ENCODE assay signal across 1 cellular context in the genomic region with DNA sequence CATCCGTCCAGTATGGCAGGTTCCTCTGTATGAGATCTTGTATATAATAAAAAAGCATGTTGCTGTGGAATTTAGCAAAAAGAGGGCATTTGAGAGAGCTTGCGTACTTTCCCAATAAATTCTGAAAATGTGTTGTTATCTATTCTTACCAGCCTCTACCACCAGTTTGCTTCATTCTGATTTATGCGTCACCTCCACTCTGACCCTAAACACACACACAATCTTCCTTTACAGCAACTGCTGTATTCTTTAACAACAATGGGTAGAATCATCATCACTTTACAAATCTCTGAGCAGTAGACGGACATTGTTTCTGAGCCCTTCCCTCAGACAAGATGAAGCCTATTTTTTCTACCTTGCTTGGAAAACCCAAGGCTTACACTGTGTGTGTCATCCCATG.
TF ChIP-seq lines count a peak whose summit lies in the region.

No MANE protein-coding gene starts in this region.

TF ChIP-seq in GM23338, 12 proteins besides CTCF, POLR2A, EP300 and RAD21 (continued from another document):
- TF ChIP-seq, protein P1, sequence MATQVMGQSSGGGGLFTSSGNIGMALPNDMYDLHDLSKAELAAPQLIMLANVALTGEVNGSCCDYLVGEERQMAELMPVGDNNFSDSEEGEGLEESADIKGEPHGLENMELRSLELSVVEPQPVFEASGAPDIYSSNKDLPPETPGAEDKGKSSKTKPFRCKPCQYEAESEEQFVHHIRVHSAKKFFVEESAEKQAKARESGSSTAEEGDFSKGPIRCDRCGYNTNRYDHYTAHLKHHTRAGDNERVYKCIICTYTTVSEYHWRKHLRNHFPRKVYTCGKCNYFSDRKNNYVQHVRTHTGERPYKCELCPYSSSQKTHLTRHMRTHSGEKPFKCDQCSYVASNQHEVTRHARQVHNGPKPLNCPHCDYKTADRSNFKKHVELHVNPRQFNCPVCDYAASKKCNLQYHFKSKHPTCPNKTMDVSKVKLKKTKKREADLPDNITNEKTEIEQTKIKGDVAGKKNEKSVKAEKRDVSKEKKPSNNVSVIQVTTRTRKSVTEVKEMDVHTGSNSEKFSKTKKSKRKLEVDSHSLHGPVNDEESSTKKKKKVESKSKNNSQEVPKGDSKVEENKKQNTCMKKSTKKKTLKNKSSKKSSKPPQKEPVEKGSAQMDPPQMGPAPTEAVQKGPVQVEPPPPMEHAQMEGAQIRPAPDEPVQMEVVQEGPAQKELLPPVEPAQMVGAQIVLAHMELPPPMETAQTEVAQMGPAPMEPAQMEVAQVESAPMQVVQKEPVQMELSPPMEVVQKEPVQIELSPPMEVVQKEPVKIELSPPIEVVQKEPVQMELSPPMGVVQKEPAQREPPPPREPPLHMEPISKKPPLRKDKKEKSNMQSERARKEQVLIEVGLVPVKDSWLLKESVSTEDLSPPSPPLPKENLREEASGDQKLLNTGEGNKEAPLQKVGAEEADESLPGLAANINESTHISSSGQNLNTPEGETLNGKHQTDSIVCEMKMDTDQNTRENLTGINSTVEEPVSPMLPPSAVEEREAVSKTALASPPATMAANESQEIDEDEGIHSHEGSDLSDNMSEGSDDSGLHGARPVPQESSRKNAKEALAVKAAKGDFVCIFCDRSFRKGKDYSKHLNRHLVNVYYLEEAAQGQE (IDR thresholded peaks at IDR 0.05; ENCODE audit: unreplicated experiment) = no peak
- no peak for TF ChIP-seq NANOG (IDR thresholded peaks at IDR 0.05; ENCODE audit: borderline replicate concordance)
- TF ChIP-seq STAT1 (IDR thresholded peaks at IDR 0.05; ENCODE audit: unreplicated experiment) = no peak
- TF ChIP-seq, protein P2, sequence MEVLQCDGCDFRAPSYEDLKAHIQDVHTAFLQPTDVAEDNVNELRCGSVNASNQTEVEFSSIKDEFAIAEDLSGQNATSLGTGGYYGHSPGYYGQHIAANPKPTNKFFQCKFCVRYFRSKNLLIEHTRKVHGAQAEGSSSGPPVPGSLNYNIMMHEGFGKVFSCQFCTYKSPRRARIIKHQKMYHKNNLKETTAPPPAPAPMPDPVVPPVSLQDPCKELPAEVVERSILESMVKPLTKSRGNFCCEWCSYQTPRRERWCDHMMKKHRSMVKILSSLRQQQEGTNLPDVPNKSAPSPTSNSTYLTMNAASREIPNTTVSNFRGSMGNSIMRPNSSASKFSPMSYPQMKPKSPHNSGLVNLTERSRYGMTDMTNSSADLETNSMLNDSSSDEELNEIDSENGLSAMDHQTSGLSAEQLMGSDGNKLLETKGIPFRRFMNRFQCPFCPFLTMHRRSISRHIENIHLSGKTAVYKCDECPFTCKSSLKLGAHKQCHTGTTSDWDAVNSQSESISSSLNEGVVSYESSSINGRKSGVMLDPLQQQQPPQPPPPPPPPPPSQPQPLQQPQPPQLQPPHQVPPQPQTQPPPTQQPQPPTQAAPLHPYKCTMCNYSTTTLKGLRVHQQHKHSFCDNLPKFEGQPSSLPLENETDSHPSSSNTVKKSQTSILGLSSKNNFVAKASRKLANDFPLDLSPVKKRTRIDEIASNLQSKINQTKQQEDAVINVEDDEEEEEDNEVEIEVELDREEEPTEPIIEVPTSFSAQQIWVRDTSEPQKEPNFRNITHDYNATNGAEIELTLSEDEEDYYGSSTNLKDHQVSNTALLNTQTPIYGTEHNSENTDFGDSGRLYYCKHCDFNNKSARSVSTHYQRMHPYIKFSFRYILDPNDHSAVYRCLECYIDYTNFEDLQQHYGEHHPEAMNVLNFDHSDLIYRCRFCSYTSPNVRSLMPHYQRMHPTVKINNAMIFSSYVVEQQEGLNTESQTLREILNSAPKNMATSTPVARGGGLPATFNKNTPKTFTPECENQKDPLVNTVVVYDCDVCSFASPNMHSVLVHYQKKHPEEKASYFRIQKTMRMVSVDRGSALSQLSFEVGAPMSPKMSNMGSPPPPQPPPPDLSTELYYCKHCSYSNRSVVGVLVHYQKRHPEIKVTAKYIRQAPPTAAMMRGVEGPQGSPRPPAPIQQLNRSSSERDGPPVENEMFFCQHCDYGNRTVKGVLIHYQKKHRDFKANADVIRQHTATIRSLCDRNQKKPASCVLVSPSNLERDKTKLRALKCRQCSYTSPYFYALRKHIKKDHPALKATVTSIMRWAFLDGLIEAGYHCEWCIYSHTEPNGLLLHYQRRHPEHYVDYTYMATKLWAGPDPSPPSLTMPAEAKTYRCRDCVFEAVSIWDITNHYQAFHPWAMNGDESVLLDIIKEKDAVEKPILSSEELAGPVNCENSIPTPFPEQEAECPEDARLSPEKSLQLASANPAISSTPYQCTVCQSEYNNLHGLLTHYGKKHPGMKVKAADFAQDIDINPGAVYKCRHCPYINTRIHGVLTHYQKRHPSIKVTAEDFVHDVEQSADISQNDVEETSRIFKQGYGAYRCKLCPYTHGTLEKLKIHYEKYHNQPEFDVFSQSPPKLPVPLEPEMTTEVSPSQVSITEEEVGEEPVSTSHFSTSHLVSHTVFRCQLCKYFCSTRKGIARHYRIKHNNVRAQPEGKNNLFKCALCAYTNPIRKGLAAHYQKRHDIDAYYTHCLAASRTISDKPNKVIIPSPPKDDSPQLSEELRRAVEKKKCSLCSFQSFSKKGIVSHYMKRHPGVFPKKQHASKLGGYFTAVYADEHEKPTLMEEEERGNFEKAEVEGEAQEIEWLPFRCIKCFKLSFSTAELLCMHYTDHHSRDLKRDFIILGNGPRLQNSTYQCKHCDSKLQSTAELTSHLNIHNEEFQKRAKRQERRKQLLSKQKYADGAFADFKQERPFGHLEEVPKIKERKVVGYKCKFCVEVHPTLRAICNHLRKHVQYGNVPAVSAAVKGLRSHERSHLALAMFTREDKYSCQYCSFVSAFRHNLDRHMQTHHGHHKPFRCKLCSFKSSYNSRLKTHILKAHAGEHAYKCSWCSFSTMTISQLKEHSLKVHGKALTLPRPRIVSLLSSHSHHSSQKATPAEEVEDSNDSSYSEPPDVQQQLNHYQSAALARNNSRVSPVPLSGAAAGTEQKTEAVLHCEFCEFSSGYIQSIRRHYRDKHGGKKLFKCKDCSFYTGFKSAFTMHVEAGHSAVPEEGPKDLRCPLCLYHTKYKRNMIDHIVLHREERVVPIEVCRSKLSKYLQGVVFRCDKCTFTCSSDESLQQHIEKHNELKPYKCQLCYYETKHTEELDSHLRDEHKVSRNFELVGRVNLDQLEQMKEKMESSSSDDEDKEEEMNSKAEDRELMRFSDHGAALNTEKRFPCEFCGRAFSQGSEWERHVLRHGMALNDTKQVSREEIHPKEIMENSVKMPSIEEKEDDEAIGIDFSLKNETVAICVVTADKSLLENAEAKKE (CRISPR knock-in tag; IDR thresholded peaks at IDR 0.05) = no peak
- no peak for TF ChIP-seq ZNF114 (CRISPR knock-in tag; IDR thresholded peaks at IDR 0.05)
- no peak for TF ChIP-seq CREB1 (CRISPR knock-in tag; IDR thresholded peaks at IDR 0.05; ENCODE audit: low read depth)
- no peak for TF ChIP-seq JUNB (IDR thresholded peaks at IDR 0.05; ENCODE audit: unreplicated experiment)
- no peak for TF ChIP-seq POLR2AphosphoS5 (IDR thresholded peaks at IDR 0.05; ENCODE audit: low read depth)
- no peak for TF ChIP-seq ZNF331 (CRISPR knock-in tag; IDR thresholded peaks at IDR 0.05; ENCODE audit: low read depth)
- TF ChIP-seq EZH2phosphoT487 (IDR thresholded peaks at IDR 0.05; ENCODE audit: unreplicated experiment) = no peak
